Comparison of ENCODE assay signal across 13 cellular contexts in genomic region chr1:224213438-224214119, GRCh38. TPM values are rescaled to one million over a fixed set of nuclear protein-coding genes. Genes with fewer than 3 reads are reported as not detected.
DNase-seq lines count a peak whose midpoint lies in the region; FAIRE-seq and TF ChIP-seq lines count a peak whose summit lies in the region.
"Had no signal": no experiment of that assay in that cellular context is flagged by ENCODE, and none has a peak within 500 bp of the region (broad histone marks: within the 10 kb centered on the region; RNA-seq: fewer than 3 reads in every experiment).

No MANE protein-coding gene starts in this region.

- no peaks in the 10 kb centered on the region for H3K9me3 ChIP-seq in H9 (ENCODE audit: control insufficient read depth, low read depth, low read length)
- no peaks in the 10 kb centered on the region for H3K9me3 ChIP-seq in iPS-20b (ENCODE audit: insufficient read depth, low read depth, low read length)

- no peak overlapping the region for H3K23ac ChIP-seq in H9 (ENCODE audit: insufficient read length, low read depth, low read length)

- peak; percentile 62 for DNase-seq in H9
- DNase-seq in SW480 (ENCODE audit: low spot score): peak; percentile 36
- DNase-seq in DMS79 (lab: John Stamatoyannopoulos, UW): no peak
- DNase-seq in GM19238 (ENCODE audit: insufficient read length, low spot score): no peak
- DNase-seq in SW 1271 (lab: John Stamatoyannopoulos, UW): no peak
- no peak for DNase-seq in GM12892 (ENCODE audit: insufficient read length)
- DNase-seq: activated CD8-positive, alpha-beta memory T cell treated with anti-CD3 and anti-CD28 coated beads, Interleukin-2, amount 50 U/mL, for 4 hours; DMS 273 treated with DMSO at 0.1 percent for 48 hours; IMR-90; NCI-H1930 had no signal

- no peak overlapping the region for H3K27ac ChIP-seq in H9 (ENCODE audit: insufficient read length, low read depth, low read length)
- H3K27ac ChIP-seq in iPS-20b (ENCODE audit: low read length): peak overlapping the region; percentile 84
- H3K27ac ChIP-seq in skin epidermis: peak overlapping the region in 19 of 21 experiments; percentile 19 to 84 (median 62)

- H3K4me1 Mint-ChIP-seq in H9: peaks cover 19 to 24% of the 10 kb centered on the region in 2 experiments

- no peak overlapping the region for H4K8ac ChIP-seq in H9 (replicated peaks; ENCODE audit: insufficient read length, low read depth, low read length)

- H4K91ac ChIP-seq in H9 (ENCODE audit: insufficient read length, low read depth, low read length): no peak overlapping the region

- no peaks in the 10 kb centered on the region; the same call in none of the 2 replicates for H3K4me1 ChIP-seq in H9 (ENCODE audit: insufficient read depth, low read length)
- peaks cover 14% of the 10 kb centered on the region for H3K4me1 ChIP-seq in iPS-20b (ENCODE audit: insufficient read depth, low read length)

- no peak overlapping the region for H3K9ac ChIP-seq in H9 (ENCODE audit: extremely low read depth, insufficient read length, low read length)
- H3K9ac ChIP-seq in iPS-20b (ENCODE audit: low read depth, low read length): peak overlapping the region; percentile 71

- H3K4me2 ChIP-seq in H9 (ENCODE audit: insufficient read depth, insufficient read length, low read length): no peak overlapping the region

- no peak overlapping the region for H3K56ac ChIP-seq in H9 (ENCODE audit: insufficient read length, low read depth, low read length)

- no peaks in the 10 kb centered on the region for H3K9me3 Mint-ChIP-seq in H9

- no peaks in the 10 kb centered on the region for H3K79me1 ChIP-seq in H9 (ENCODE audit: insufficient read depth, low read depth, low read length, poor library complexity, severe bottlenecking)

- no peak overlapping the region for H2BK120ac ChIP-seq in H9 (ENCODE audit: low read depth, low read length, poor library complexity, severe bottlenecking)

- H2AFZ ChIP-seq in H9 (ENCODE audit: low read length): no peak overlapping the region

- H3K27me3 ChIP-seq in H9 (ENCODE audit: insufficient read depth, low read length) (no peaks in the 10 kb centered on the region), iPS-20b (ENCODE audit: insufficient read depth, low read length) (no peaks in the 10 kb centered on the region)

- no peaks in the 10 kb centered on the region for H3K79me2 ChIP-seq in H9 (ENCODE audit: insufficient read depth, low read length)

- H3K4ac ChIP-seq in H9 (ENCODE audit: low read depth, low read length): no peak overlapping the region

- H3K23me2 ChIP-seq in H9 (ENCODE audit: insufficient read length, low read depth, low read length, poor library complexity, severe bottlenecking): no peaks in the 10 kb centered on the region

- H2BK12ac ChIP-seq in H9 (ENCODE audit: insufficient read length, low read depth, low read length): no peak overlapping the region

- H3K27me3 Mint-ChIP-seq in H9 (ENCODE audit: low read depth): no peaks in the 10 kb centered on the region; the same call in 1 of the 2 replicates

- H3K36me3 ChIP-seq in iPS-20b (ENCODE audit: insufficient read depth, low read depth, low read length): no peaks in the 10 kb centered on the region

- H2BK20ac ChIP-seq in H9 (ENCODE audit: low read depth, low read length, poor library complexity, severe bottlenecking): no peak overlapping the region

- H4K20me1 ChIP-seq in H9 (ENCODE audit: control insufficient read depth, insufficient read depth, insufficient read length): no peaks in the 10 kb centered on the region

- no CpG with 5 or more reads among the region's 4 CpGs for WGBS in H9 (ENCODE audit: extremely low coverage, insufficient read length, low lambda C conversion rate)

- no peak for FAIRE-seq in GM12892 (lab: Jason Lieb, UNC)
- FAIRE-seq: endometrium had no signal

- H2BK15ac ChIP-seq in H9 (ENCODE audit: low read depth, low read length): no peak overlapping the region

- H2BK5ac ChIP-seq in H9 (ENCODE audit: insufficient read length, low read length): no peak overlapping the region

- TF ChIP-seq CTCF in H9 (conservative IDR thresholded peaks at IDR 0.05): no peak

- no peak overlapping the region for H2AK5ac ChIP-seq in H9 (ENCODE audit: insufficient read length, low read length)

- peak overlapping the region; percentile 59 for H3K18ac ChIP-seq in H9 (ENCODE audit: insufficient read length, low read depth, low read length)

- H3K4me3 ChIP-seq in iPS-20b (ENCODE audit: low read length) (peak overlapping the region; percentile 8; the same call in 1 of the 2 replicates), skin epidermis (no peak overlapping the region)

- H3K4me3 Mint-ChIP-seq in H9: no peak overlapping the region

- H3T11ph ChIP-seq in H9 (ENCODE audit: low read length): no peak overlapping the region

- H3K36me3 Mint-ChIP-seq in H9 (ENCODE audit: insufficient read depth in 1 of 3, low read depth in 3 of 3): no peaks in the 10 kb centered on the region

- H4K5ac ChIP-seq in H9 (ENCODE audit: insufficient read length, low read depth, low read length): no peak overlapping the region

- peak overlapping the region; percentile 83 for H3K14ac ChIP-seq in H9 (ENCODE audit: insufficient read depth, low read length)

- H3K27ac Mint-ChIP-seq in H9: peak overlapping the region; percentile 42 to 92 (median 85)

- no peak for TF ChIP-seq POLR2A in GM12892 (IDR thresholded peaks at IDR 0.05; ENCODE audit: low read depth, low read length)

RNA-seq across cellular contexts. Expression of gene DEGS1, which starts 30.5 kb away (rescaled TPM):
- total RNA-seq in H9 (2021): 59.8 and 61.9 TPM in 2 replicates
- 49.3 TPM for polyA plus RNA-seq in GM12892 (2012; ENCODE audit: missing spikeins)

Comparison
In these comparisons a context has a peak if more than half of its experiments do, and no peak if none do; other contexts are left out.
1. DNase-seq: peak in H9 (single experiment) and SW480 (single experiment); none in DMS79 (single experiment), GM19238 (single experiment), SW 1271 (0 of 2) and GM12892 (single experiment).